ENCODE assay signal across 35 cellular contexts in the genomic region with DNA sequence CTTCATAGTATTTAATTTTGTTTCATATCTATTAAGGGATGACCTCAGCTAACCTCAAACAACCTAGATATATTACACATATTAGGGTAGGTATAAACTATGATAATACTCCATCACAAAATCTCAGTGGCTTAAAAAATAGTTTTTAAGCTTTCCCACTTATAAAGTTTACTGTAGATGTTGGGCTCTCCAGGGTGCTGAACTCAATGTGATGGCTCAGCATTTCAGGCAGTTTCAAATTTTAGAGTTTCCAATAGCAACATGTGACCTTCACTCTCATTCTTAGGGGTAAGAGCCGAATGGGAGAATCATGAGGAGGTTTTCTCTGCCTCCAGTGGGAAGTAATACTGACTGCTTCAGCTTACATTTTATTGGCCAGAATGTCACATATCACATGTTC.
"Had no signal": no experiment of that assay in that cellular context is flagged by ENCODE, and none has a peak within 500 bp of the region (broad histone marks: within the 10 kb centered on the region; RNA-seq: fewer than 3 reads in every experiment).

No MANE protein-coding gene starts in this region.

- H3K27me3 ChIP-seq: adrenal gland, body of pancreas, MG63 had no signal

- DNase-seq: activated CD4-positive, alpha-beta memory T cell treated with anti-CD3 and anti-CD28 coated beads for 36 hours; activated CD4-positive, alpha-beta T cell treated with anti-CD3 and anti-CD28 coated beads for 36 hours; activated CD4-positive, alpha-beta T cell treated with anti-CD3 and anti-CD28 coated beads, Interleukin-2, amount 50 U/mL, for 1 hour; activated CD8-positive, alpha-beta memory T cell treated with anti-CD3 and anti-CD28 coated beads, Interleukin-2, amount 50 U/mL, for 4 hours; activated gamma-delta T cell treated with Interleukin-2 at 50 U/mL for 16 hours; activated naive CD4-positive, alpha-beta T cell treated with anti-CD3 and anti-CD28 coated beads for 36 hours; activated T-cell treated with anti-CD3 and anti-CD28 coated beads for 4 hours; activated T-cell treated with anti-CD3 and anti-CD28 coated beads, Interleukin-2, amount 50 U/mL, for 4 hours; adrenal gland; body of pancreas; caudate nucleus; cerebellar nuclear complex; Karpas-422; MG63; NCI-H1048; NCI-H1105 treated with DMSO at 0.1 percent for 48 hours; NCI-H1436; NCI-H1694; NCI-H1930; NCI-H2081 treated with DMSO at 0.1 percent for 48 hours; NCI-H226; NCI-H446 treated with DMSO at 0.1 percent for 48 hours; NCI-H524; NCI-H69; PC-9; SIG-M5 had no signal

- H3K9me3 ChIP-seq: adrenal gland, MG63 had no signal

- H3K4me2 ChIP-seq: PC-9 had no signal

- H3K36me3 ChIP-seq: adrenal gland, MG63 had no signal

- H2AFZ ChIP-seq: PC-9 had no signal

- ATAC-seq: activated CD4-positive, alpha-beta T cell treated with anti-CD3 and anti-CD28 coated beads for 36 hours; activated CD4-positive, CD25-positive, alpha-beta regulatory T cell treated with anti-CD3 and anti-CD28 coated beads, Interleukin-2, amount 50 U/mL, for 24 hours; activated naive CD4-positive, alpha-beta T cell treated with anti-CD3 and anti-CD28 coated beads, Interleukin-2, amount 50 U/mL, for 72 hours; activated T-cell treated with anti-CD3 and anti-CD28 coated beads, Interleukin-2, amount 50 U/mL, for 4 hours; body of pancreas; Right ventricle myocardium inferior; WTC11 had no signal

- H3K4me1 ChIP-seq: adrenal gland, body of pancreas had no signal

- H3K27ac ChIP-seq: adrenal gland, body of pancreas, PC-9, RWPE1 had no signal

- H3K4me3 ChIP-seq: adrenal gland, body of pancreas, MG63, PC-9 had no signal

- FAIRE-seq: astrocyte, bronchial epithelial cell, RCC 7860, TTC549 had no signal
